Comparison of ENCODE assay signal across 8 cellular contexts in the genomic region with DNA sequence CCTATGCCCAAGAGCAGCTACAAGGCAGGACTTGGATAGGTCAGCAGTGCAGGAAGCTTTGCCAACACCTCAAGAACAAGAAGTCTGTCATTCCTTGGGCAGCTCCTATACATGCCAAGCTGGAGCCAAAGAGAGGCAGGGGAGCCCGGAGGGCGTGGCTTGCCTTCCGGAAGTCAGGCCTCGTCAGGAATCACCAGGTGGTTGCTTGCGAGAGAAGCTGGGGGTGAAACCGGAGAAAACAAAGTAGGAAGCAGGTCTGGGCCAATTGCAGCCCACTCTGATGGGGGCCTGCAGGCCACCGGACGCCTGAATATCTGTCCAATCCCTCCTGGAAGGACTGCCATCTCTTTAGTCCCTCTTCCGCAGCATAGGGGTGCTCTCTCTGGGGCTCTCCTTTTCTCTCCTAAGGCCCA. TPM values are rescaled to one million over a fixed set of nuclear protein-coding genes. Genes with fewer than 3 reads are reported as not detected.
DNase-seq lines count a peak whose midpoint lies in the region; ATAC-seq and TF ChIP-seq lines count a peak whose summit lies in the region.

No MANE protein-coding gene starts in this region.

- TF ChIP-seq CTCF in VCaP (conservative IDR thresholded peaks at IDR 0.05) (no peak), fibroblast of the aortic adventitia (IDR thresholded peaks at IDR 0.05; ENCODE audit: insufficient read depth, low read length) (no peak), parathyroid adenoma (IDR thresholded peaks at IDR 0.05) (no peak)

- H3K36me3 ChIP-seq in KOPT-K1 (ENCODE audit: insufficient read depth, low read length) (peaks cover 22% of the 10 kb centered on the region), parathyroid adenoma (ENCODE audit: control insufficient read depth, insufficient read depth, low read length) (no peaks in the 10 kb centered on the region)

- no peak overlapping the region for H3K9ac ChIP-seq in parathyroid adenoma

- peak overlapping the region; percentile 69 for H3K4me2 ChIP-seq in parathyroid adenoma (ENCODE audit: low read length)

- H3K79me2 ChIP-seq in parathyroid adenoma = no peaks in the 10 kb centered on the region

- H3K4me1 ChIP-seq in parathyroid adenoma = no peaks in the 10 kb centered on the region

- H3K9me3 ChIP-seq in KOPT-K1 (ENCODE audit: insufficient read depth, low read length, poor library complexity, severe bottlenecking) = no peaks in the 10 kb centered on the region
- H3K9me3 ChIP-seq in parathyroid adenoma (ENCODE audit: control insufficient read depth, low read length) = no peaks in the 10 kb centered on the region

- H3K27ac ChIP-seq in KOPT-K1 (ENCODE audit: low read depth, low read length, poor library complexity, severe bottlenecking) (peak overlapping the region; percentile 25), VCaP (peak overlapping the region; percentile 78), parathyroid adenoma (peak overlapping the region; percentile 87)

- H3K4me3 ChIP-seq in fibroblast of the aortic adventitia (ENCODE audit: low read depth, low read length) (peak overlapping the region; percentile 54), parathyroid adenoma (ENCODE audit: low read depth, low read length) (peak overlapping the region; percentile 28)

- DNase-seq in COLO668 (lab: John Stamatoyannopoulos, UW; ENCODE audit: unreplicated experiment) (peak; percentile 94), fibroblast of the aortic adventitia (ENCODE audit: low read depth) (peak; percentile 15)

- ATAC-seq in GM18502 (IDR thresholded peaks at IDR 0.05; ENCODE audit: poor library complexity, unreplicated experiment) (no peak), HG03039 (IDR thresholded peaks at IDR 0.05; ENCODE audit: unreplicated experiment) (no peak), HG03280 (IDR thresholded peaks at IDR 0.05; ENCODE audit: unreplicated experiment) (no peak)

- H2AFZ ChIP-seq in parathyroid adenoma = peak overlapping the region; percentile 92

- H3K27me3 ChIP-seq in parathyroid adenoma (ENCODE audit: control insufficient read depth, insufficient read depth, low read length) = no peaks in the 10 kb centered on the region

RNA-seq across cellular contexts. Expression of a gene that starts 0.8 kb away (rescaled TPM):
- 15.6 and 21.1 TPM in 2 replicates for total RNA-seq in fibroblast of the aortic adventitia (ENCODE audit: low replicate concordance)

RNA-seq across cellular contexts. Expression of a gene that starts 48.1 kb away (rescaled TPM):
- 57.6 and 79.6 TPM in 2 replicates for total RNA-seq in fibroblast of the aortic adventitia (ENCODE audit: low replicate concordance)

RNA-seq across cellular contexts. Expression of a gene that starts 53.0 kb away (rescaled TPM):
- 64.7 and 194 TPM in 2 replicates for total RNA-seq in fibroblast of the aortic adventitia (ENCODE audit: low replicate concordance)

Comparison
In these comparisons a context has a peak if more than half of its experiments do, and no peak if none do; other contexts are left out.
1. H3K27ac ChIP-seq: peak in every context shown above with its lines; median percentile 87 in parathyroid adenoma; 78 in VCaP; 25 in KOPT-K1.